In genomic region chr11:49185597-49185996, GRCh38 we compare ENCODE assay signal across 6 cellular contexts. TPM values are rescaled to one million over a fixed set of nuclear protein-coding genes. Genes with fewer than 3 reads are reported as not detected.
"Had no signal": no experiment of that assay in that cellular context is flagged by ENCODE, and none has a peak within 500 bp of the region (broad histone marks: within the 10 kb centered on the region; RNA-seq: fewer than 3 reads in every experiment).

No MANE protein-coding gene starts in this region.

RNA-seq across cellular contexts. Expression of gene FOLH1, which starts 22.8 kb away (rescaled TPM):
- total RNA-seq: LHCN-M2, MCF 10A, NCI-H460, OCI-LY7, PC-9, SJCRH30 had no signal
